In the genomic region with DNA sequence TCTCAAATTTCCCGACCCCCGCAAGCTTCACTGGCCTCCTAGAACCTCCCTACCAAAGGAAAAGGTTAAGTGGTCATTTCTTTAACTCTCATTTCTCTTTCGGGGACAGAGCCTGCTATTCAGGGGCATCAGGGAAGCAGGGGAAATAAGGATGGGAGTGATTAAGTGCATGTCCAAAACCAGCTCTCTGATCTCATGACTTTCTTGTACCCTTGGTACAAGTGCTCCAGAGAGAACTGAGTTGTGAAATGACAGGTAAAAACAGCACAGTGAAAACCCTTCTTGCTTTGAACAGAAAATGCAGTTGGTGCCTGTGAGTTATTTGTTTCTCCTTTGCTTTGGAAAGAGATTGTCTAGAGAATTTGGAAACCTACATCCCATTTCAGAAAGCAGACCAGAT, we compare ENCODE assay signal across 26 cellular contexts.
"Had no signal": no experiment of that assay in that cellular context is flagged by ENCODE, and none has a peak within 500 bp of the region (broad histone marks: within the 10 kb centered on the region; RNA-seq: fewer than 3 reads in every experiment).

No MANE protein-coding gene starts in this region.

- H3K4me3 Mint-ChIP-seq: activated CD4-positive, alpha-beta T cell treated with anti-CD3 and anti-CD28 coated beads for 36 hours; activated naive CD8-positive, alpha-beta T cell treated with anti-CD3 and anti-CD28 coated beads, Interleukin-2, amount 10 ng/mL, durations not matched to agents 7 days and 5 days; activated T-cell treated with anti-CD3 and anti-CD28 coated beads, Interleukin-2, amount 50 U/mL, for 24 hours; memory B cell; neural crest cell had no signal

- H3K27me3 ChIP-seq: stomach, uterus had no signal

- H3K27ac Mint-ChIP-seq: activated CD4-positive, alpha-beta T cell treated with anti-CD3 and anti-CD28 coated beads for 36 hours; activated naive CD8-positive, alpha-beta T cell treated with anti-CD3 and anti-CD28 coated beads, Interleukin-2, amount 10 ng/mL, durations not matched to agents 7 days and 5 days; activated T-cell treated with anti-CD3 and anti-CD28 coated beads, Interleukin-2, amount 50 U/mL, for 24 hours; activated T-helper 2 cell treated with anti-CD3 and anti-CD28 coated beads, Interferon-gamma antibody, Interleukin-2, Interleukin-4, amounts not matched to agents 10 μg/mL and 5 μg/mL and 100 μg/mL, durations not matched to agents 14 hours and 24 hours and 36 hours; memory B cell had no signal

- H3K27ac ChIP-seq: stomach, uterus had no signal

- H3K36me3 ChIP-seq: stomach, uterus had no signal

- H3K9me3 Mint-ChIP-seq: activated naive CD8-positive, alpha-beta T cell treated with anti-CD3 and anti-CD28 coated beads, Interleukin-2, amount 10 ng/mL, durations not matched to agents 7 days and 5 days; activated T-cell treated with anti-CD3 and anti-CD28 coated beads, Interleukin-2, amount 50 U/mL, for 24 hours; activated T-helper 2 cell treated with anti-CD3 and anti-CD28 coated beads, Interferon-gamma antibody, Interleukin-2, Interleukin-4, amounts not matched to agents 10 μg/mL and 5 μg/mL and 100 μg/mL, durations not matched to agents 14 hours and 24 hours and 36 hours; memory B cell; neural crest cell had no signal

- H3K4me3 ChIP-seq: stomach, uterus had no signal

- H3K9me3 ChIP-seq: stomach, uterus had no signal

- DNase-seq: activated CD4-positive, alpha-beta T cell treated with anti-CD3 and anti-CD28 coated beads for 36 hours; activated CD4-positive, alpha-beta T cell treated with anti-CD3 and anti-CD28 coated beads, Interleukin-2, amount 50 U/mL, for 4 hours; activated CD8-positive, alpha-beta memory T cell treated with anti-CD3 and anti-CD28 coated beads for 24 hours; activated CD8-positive, alpha-beta memory T cell treated with anti-CD3 and anti-CD28 coated beads, Interleukin-2, amount 50 U/mL, for 4 hours; activated naive CD4-positive, alpha-beta T cell treated with Interleukin-2 at 50 U/mL for 16 hours; activated naive CD8-positive, alpha-beta T cell treated with anti-CD3 and anti-CD28 coated beads, Interleukin-2, amount 10 ng/mL, durations not matched to agents 7 days and 5 days; activated T-cell treated with anti-CD3 and anti-CD28 coated beads, Interleukin-2, amount 50 U/mL, for 24 hours; amniotic stem cell; dermis blood vessel endothelial cell; effector CD8-positive, alpha-beta T cell; erythroblast; foreskin melanocyte; glutamatergic neuron; hippocampal formation; kidney glomerular epithelial cell; occipital lobe; retina; stimulated activated CD4-positive, alpha-beta T cell treated with anti-CD3 and anti-CD28 coated beads, Interleukin-12 subunit alpha, Interleukin-12 subunit beta, amount 100 ng/mL, for 4 hours; stimulated activated CD4-positive, alpha-beta T cell treated with anti-CD3 and anti-CD28 coated beads, Interleukin-4, amount 100 ng/mL, for 4 hours; stomach; T-helper 9 cell; trophoblast cell; uterus had no signal

- H3K36me3 Mint-ChIP-seq: activated naive CD8-positive, alpha-beta T cell treated with anti-CD3 and anti-CD28 coated beads, Interleukin-2, amount 10 ng/mL, durations not matched to agents 7 days and 5 days had no signal

- H3K4me1 ChIP-seq: stomach, uterus had no signal

- H3K27me3 Mint-ChIP-seq: activated CD4-positive, alpha-beta T cell treated with anti-CD3 and anti-CD28 coated beads for 36 hours; activated naive CD8-positive, alpha-beta T cell treated with anti-CD3 and anti-CD28 coated beads, Interleukin-2, amount 10 ng/mL, durations not matched to agents 7 days and 5 days; activated T-cell treated with anti-CD3 and anti-CD28 coated beads, Interleukin-2, amount 50 U/mL, for 24 hours; memory B cell had no signal

- H3K4me1 Mint-ChIP-seq: activated CD4-positive, alpha-beta T cell treated with anti-CD3 and anti-CD28 coated beads for 36 hours had no signal

- ATAC-seq: activated CD4-positive, alpha-beta T cell treated with anti-CD3 and anti-CD28 coated beads for 36 hours had no signal
